In the genomic region with DNA sequence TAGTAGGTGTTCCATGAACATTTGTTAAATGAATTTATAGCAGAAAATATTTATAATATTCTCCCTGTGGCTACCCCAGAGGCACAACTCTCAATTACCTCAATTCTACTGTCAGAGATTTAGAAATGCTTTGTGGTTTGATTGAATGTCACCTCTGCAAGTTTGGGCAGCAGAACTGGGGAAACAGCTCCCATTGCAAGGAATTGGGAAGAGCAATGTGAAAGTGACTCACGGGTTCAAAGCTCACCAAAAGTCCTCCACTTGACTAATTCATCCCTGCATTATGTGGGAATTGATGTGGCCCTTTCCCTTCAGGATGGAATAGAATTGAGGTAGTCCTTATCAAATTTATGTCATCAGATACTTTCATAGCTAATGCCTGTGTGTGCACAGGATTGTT, we compare ENCODE assay signal across 9 cellular contexts.
"Had no signal": no experiment of that assay in that cellular context is flagged by ENCODE, and none has a peak within 500 bp of the region (broad histone marks: within the 10 kb centered on the region; RNA-seq: fewer than 3 reads in every experiment).

No MANE protein-coding gene starts in this region.

- DNase-seq: GM23248, GOT3, H7, HFFc6, KBM-7 had no signal

- H3K9me3 ChIP-seq: HAP-1 had no signal

- H3K27ac ChIP-seq: GM23248, HL-60, KMS-11 had no signal

- H3K36me3 ChIP-seq: HAP-1 had no signal

- H2AFZ ChIP-seq: GM23248 had no signal

- H3K4me1 ChIP-seq: HAP-1 had no signal

- H3K9ac ChIP-seq: GM23248, KMS-11 had no signal

- H3K4me3 ChIP-seq: GM23248, HAP-1 had no signal

- H3K4me2 ChIP-seq: KMS-11 had no signal

- FAIRE-seq: HepG2 had no signal
